9 cellular contexts compared by ENCODE assay signal in the genomic region with DNA sequence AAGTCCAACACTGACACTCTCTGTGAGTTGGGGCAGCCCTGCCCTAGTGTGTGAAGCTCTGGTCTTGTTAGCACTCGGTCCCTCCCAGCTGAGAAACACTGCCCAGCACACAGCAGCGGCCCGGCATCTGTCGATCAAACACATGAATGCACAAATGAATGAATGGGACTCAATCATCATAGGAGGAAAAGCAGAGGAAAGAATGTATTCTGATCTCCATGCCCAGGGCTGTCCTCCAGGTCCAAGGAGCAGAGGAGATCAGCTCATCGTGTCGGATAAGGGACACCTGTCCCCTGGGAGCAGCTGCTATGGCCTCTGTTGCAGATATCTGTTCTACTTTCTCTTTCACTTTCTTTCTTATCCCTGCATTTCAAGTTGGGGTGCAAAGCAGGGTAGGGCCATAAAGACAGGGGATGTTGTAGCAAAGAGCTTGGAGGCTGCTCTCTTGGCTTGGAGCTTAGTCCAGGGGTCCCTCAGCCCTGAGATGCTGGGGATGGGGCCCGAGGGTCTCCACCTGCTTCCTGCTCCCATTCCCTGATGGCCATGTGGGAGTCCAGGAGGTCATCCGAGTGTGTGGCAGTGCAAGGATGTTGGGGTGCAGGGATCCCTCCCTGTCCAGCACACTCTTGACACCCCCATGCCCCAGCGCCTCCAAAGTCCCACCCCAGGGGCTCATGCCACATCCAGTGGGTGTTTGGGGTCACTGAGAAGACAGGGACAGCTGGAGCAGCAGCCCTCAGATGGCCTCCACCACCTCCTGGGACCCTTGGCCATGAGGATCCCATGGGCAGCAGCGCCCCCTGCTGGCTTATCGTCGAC.
DNase-seq lines count a peak whose midpoint lies in the region; ATAC-seq, FAIRE-seq and TF ChIP-seq lines count a peak whose summit lies in the region.
"Had no signal": no experiment of that assay in that cellular context is flagged by ENCODE, and none has a peak within 500 bp of the region (broad histone marks: within the 10 kb centered on the region; RNA-seq: fewer than 3 reads in every experiment).

No MANE protein-coding gene starts in this region.

- H3K36me3 ChIP-seq in A673 (ENCODE audit: insufficient read depth, low read length, poor library complexity, severe bottlenecking) (no peaks in the 10 kb centered on the region), esophagus muscularis mucosa (no peaks in the 10 kb centered on the region), sigmoid colon (no peaks in the 10 kb centered on the region), ovary (no peaks in the 10 kb centered on the region)

- H3K4me1 ChIP-seq in A673 (ENCODE audit: insufficient read depth, low read length, poor library complexity, severe bottlenecking) = no peaks in the 10 kb centered on the region
- H3K4me1 ChIP-seq in esophagus muscularis mucosa = peaks cover 0 to 5% (median 4%) of the 10 kb centered on the region in 4 donors
- H3K4me1 ChIP-seq in sigmoid colon = peaks cover 0 to 6% (median 2%) of the 10 kb centered on the region in 4 donors
- H3K4me1 ChIP-seq in ovary (ENCODE audit: insufficient read depth) = no peaks in the 10 kb centered on the region

- TF ChIP-seq POLR2A in H54 (IDR thresholded peaks at IDR 0.05; ENCODE audit: low read depth, low read length) = no peak
- TF ChIP-seq POLR2A in esophagus muscularis mucosa (IDR thresholded peaks at IDR 0.05; ENCODE audit: low read depth) = no peak
- no peak for TF ChIP-seq POLR2A in sigmoid colon (IDR thresholded peaks at IDR 0.05)
- TF ChIP-seq POLR2A in ovary (IDR thresholded peaks at IDR 0.05) = no peak

- CTCF ChIA-PET in A673 (lab: Charles Lee) = interaction anchor here (0.6 to 4.0 kb wide), 4 partner anchors 25 to 168 kb away, joined by 3 to 30 read pairs (median 3); no protein-coding TSS in a partner anchor

- H3K27ac ChIP-seq in A673 (ENCODE audit: low read depth, low read length, poor library complexity, severe bottlenecking) (no peak overlapping the region), esophagus muscularis mucosa (replicated peaks in 1 of 4) (no peak overlapping the region), sigmoid colon (peak overlapping the region in 1 of 4 donors; percentile 12), ovary (no peak overlapping the region)

- no peak for TF ChIP-seq EP300 in esophagus muscularis mucosa (IDR thresholded peaks at IDR 0.05)
- no peak for TF ChIP-seq EP300 in sigmoid colon (IDR thresholded peaks at IDR 0.05)
- TF ChIP-seq EP300 in ovary (IDR thresholded peaks at IDR 0.05) = no peak

- ATAC-seq in GM18909 (IDR thresholded peaks at IDR 0.05; ENCODE audit: poor library complexity, unreplicated experiment) = no peak
- ATAC-seq in GM18907 (IDR thresholded peaks at IDR 0.05; ENCODE audit: unreplicated experiment) = no peak

- no TSS peak for BruUV-seq in A673 (replicated peaks; lab: Mats Ljungman, UMichigan)

- TF ChIP-seq CTCF in A673 (conservative IDR thresholded peaks at IDR 0.05; ENCODE audit: low read depth, low read length) (0 out of 2 replicates have a peak, but pooled peaks have one; percentile 29), esophagus muscularis mucosa (IDR thresholded peaks at IDR 0.05) (peak; percentile 14 to 69 (median 64)), sigmoid colon (IDR thresholded peaks at IDR 0.05) (peak in 2 of 4 experiments; percentile 5 to 70), ovary (IDR thresholded peaks at IDR 0.05) (peak in 1 of 3 donors; percentile 44)

- POLR2A ChIA-PET in A673 (lab: Charles Lee; ENCODE audit: low non-redundant PET) = no interaction called here

- intact Hi-C loops in A673 (cut with micrococcal nuclease; ENCODE audit: unreplicated experiment) (loop anchor here (1.0 kb wide), 1 partner anchor 166 kb away; no protein-coding TSS in a partner anchor), esophagus muscularis mucosa (cut with DNase I) (loop anchor here (1.0 kb wide), 1 partner anchor 166 kb away; no protein-coding TSS in a partner anchor), sigmoid colon (cut with DNase I) (no loop called here), ovary (cut with DNase I) (loop anchor here in 3 of 4 donors (5.0 to 10.0 kb wide), 2 partner anchors 162 to 165 kb away; no protein-coding TSS in a partner anchor)

- WGBS in esophagus muscularis mucosa = 73% methylated on average over 8 of the region's 12 CpGs
- 20 to 48% methylated on average over 11 to 12 of the region's 12 CpGs for WGBS in sigmoid colon, 2 donors
- 54 to 70% (median 58%) methylated on average over 11 to 12 of the region's 12 CpGs for WGBS in ovary, 3 donors

- H3K4me3 ChIP-seq in A673 (ENCODE audit: low read depth, low read length, poor library complexity, severe bottlenecking) = no peak overlapping the region
- peak overlapping the region in 2 of 4 donors; percentile 17 to 30 for H3K4me3 ChIP-seq in esophagus muscularis mucosa
- peak overlapping the region in 1 of 4 donors; percentile 1 for H3K4me3 ChIP-seq in sigmoid colon
- no peak overlapping the region for H3K4me3 ChIP-seq in ovary

- H3K9me3 ChIP-seq in A673 (ENCODE audit: low read depth, low read length, poor library complexity, severe bottlenecking) (no peaks in the 10 kb centered on the region), esophagus muscularis mucosa (no peaks in the 10 kb centered on the region), sigmoid colon (no peaks in the 10 kb centered on the region), ovary (no peaks in the 10 kb centered on the region)

- no peak for FAIRE-seq in H54 (lab: Jason Lieb, UNC)
- FAIRE-seq: astrocyte had no signal

- DNase-seq in A673 (ENCODE audit: low spot score) (peak; percentile 23), H54 (ENCODE audit: insufficient read length, low spot score) (peak; percentile 68), esophagus muscularis mucosa (ENCODE audit: extremely low spot score) (no peak), sigmoid colon (peak; percentile 64), ovary (no peak)
- peak; percentile 41 to 47 for DNase-seq in activated CD4-positive, alpha-beta T cell treated with anti-CD3 and anti-CD28 coated beads for 4 hours

- peaks cover 36% of the 10 kb centered on the region for H3K27me3 ChIP-seq in A673 (replicated peaks; ENCODE audit: insufficient read depth, low read depth, low read length, poor library complexity)
- H3K27me3 ChIP-seq in esophagus muscularis mucosa = peaks cover 0 to 26% (median 0%) of the 10 kb centered on the region in 4 donors
- H3K27me3 ChIP-seq in sigmoid colon = peaks cover 0 to 43% (median 7%) of the 10 kb centered on the region in 3 donors
- no peaks in the 10 kb centered on the region for H3K27me3 ChIP-seq in ovary

Comparison
In these comparisons a context has a peak if more than half of its experiments do, and no peak if none do; other contexts are left out.
1. DNase-seq: peak in A673 (single experiment), H54 (single experiment), activated CD4-positive, alpha-beta T cell treated with anti-CD3 and anti-CD28 coated beads for 4 hours (2 of 2) and sigmoid colon (single experiment); none in esophagus muscularis mucosa (single experiment) and ovary (0 of 5).